1 cellular context compared by ENCODE assay signal in genomic region chr16:75647138-75647491, GRCh38.
A peak's percentile ranks its signal among the peaks of the same experiment; 100 is the strongest.
TF ChIP-seq lines count a peak whose summit lies in the region.

No MANE protein-coding gene starts in this region.

TF ChIP-seq in K562, 482 proteins besides CTCF, POLR2A, EP300 and RAD21 (continues in another document):
- TF ChIP-seq HINFP (tag; conservative IDR thresholded peaks at IDR 0.05; ENCODE audit: low read depth): no peak
- TF ChIP-seq ZBED1 (IDR thresholded peaks at IDR 0.05): no peak
- no peak for TF ChIP-seq ZNF445 (CRISPR knock-in tag; IDR thresholded peaks at IDR 0.05; ENCODE audit: low read depth)
- no peak for TF ChIP-seq ETS2 (tag; IDR thresholded peaks at IDR 0.05; ENCODE audit: borderline replicate concordance, poor library complexity, severe bottlenecking)
- no peak for TF ChIP-seq ZNF77 (CRISPR knock-in tag; IDR thresholded peaks at IDR 0.05)
- TF ChIP-seq BRF2 (IDR thresholded peaks at IDR 0.05; ENCODE audit: borderline replicate concordance, insufficient read depth, insufficient read length): no peak
- TF ChIP-seq NFRKB (IDR thresholded peaks at IDR 0.05; ENCODE audit: low read depth): 0 out of 2 replicates have a peak, but pooled peaks have one; percentile 3
- TF ChIP-seq, protein P1, sequence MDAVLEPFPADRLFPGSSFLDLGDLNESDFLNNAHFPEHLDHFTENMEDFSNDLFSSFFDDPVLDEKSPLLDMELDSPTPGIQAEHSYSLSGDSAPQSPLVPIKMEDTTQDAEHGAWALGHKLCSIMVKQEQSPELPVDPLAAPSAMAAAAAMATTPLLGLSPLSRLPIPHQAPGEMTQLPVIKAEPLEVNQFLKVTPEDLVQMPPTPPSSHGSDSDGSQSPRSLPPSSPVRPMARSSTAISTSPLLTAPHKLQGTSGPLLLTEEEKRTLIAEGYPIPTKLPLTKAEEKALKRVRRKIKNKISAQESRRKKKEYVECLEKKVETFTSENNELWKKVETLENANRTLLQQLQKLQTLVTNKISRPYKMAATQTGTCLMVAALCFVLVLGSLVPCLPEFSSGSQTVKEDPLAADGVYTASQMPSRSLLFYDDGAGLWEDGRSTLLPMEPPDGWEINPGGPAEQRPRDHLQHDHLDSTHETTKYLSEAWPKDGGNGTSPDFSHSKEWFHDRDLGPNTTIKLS (IDR thresholded peaks at IDR 0.05; ENCODE audit: borderline replicate concordance, low read depth): no peak; the same call in 1 of the 2 replicates
- TF ChIP-seq CBX1 (IDR thresholded peaks at IDR 0.05; ENCODE audit: low read depth): no peak
- TF ChIP-seq JUN (IDR thresholded peaks at IDR 0.05; ENCODE audit: borderline replicate concordance, low read depth, low read length): no peak
- no peak for TF ChIP-seq JUN (CRISPR knock-in tag; IDR thresholded peaks at IDR 0.05; ENCODE audit: borderline replicate concordance)
- no peak for TF ChIP-seq ZKSCAN1 (IDR thresholded peaks at IDR 0.05; ENCODE audit: low read depth, low read length)
- TF ChIP-seq HDAC1 (IDR thresholded peaks at IDR 0.05): peak in 1 of 2 experiments; percentile 83; a peak in 1 of 4 replicates
- no peak for TF ChIP-seq CBX2 (IDR thresholded peaks at IDR 0.05; ENCODE audit: insufficient read depth, low read length, poor library complexity, severe bottlenecking)
- TF ChIP-seq CHCHD3 (CRISPR knock-in tag; IDR thresholded peaks at IDR 0.05): no peak
- TF ChIP-seq ZNF655 (CRISPR knock-in tag; IDR thresholded peaks at IDR 0.05): no peak
- no peak for TF ChIP-seq SMARCA4 (IDR thresholded peaks at IDR 0.05)
- TF ChIP-seq, protein P2, sequence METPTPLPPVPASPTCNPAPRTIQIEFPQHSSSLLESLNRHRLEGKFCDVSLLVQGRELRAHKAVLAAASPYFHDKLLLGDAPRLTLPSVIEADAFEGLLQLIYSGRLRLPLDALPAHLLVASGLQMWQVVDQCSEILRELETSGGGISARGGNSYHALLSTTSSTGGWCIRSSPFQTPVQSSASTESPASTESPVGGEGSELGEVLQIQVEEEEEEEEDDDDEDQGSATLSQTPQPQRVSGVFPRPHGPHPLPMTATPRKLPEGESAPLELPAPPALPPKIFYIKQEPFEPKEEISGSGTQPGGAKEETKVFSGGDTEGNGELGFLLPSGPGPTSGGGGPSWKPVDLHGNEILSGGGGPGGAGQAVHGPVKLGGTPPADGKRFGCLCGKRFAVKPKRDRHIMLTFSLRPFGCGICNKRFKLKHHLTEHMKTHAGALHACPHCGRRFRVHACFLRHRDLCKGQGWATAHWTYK (CRISPR knock-in tag; IDR thresholded peaks at IDR 0.05): 0 out of 2 replicates have a peak, but pooled peaks have one; percentile 28
- no peak for TF ChIP-seq KDM2B (CRISPR knock-in tag; IDR thresholded peaks at IDR 0.05)
- TF ChIP-seq BRD4 (IDR thresholded peaks at IDR 0.05): no peak
- TF ChIP-seq FOXJ3 (CRISPR knock-in tag; IDR thresholded peaks at IDR 0.05): no peak
- TF ChIP-seq, protein P3, sequence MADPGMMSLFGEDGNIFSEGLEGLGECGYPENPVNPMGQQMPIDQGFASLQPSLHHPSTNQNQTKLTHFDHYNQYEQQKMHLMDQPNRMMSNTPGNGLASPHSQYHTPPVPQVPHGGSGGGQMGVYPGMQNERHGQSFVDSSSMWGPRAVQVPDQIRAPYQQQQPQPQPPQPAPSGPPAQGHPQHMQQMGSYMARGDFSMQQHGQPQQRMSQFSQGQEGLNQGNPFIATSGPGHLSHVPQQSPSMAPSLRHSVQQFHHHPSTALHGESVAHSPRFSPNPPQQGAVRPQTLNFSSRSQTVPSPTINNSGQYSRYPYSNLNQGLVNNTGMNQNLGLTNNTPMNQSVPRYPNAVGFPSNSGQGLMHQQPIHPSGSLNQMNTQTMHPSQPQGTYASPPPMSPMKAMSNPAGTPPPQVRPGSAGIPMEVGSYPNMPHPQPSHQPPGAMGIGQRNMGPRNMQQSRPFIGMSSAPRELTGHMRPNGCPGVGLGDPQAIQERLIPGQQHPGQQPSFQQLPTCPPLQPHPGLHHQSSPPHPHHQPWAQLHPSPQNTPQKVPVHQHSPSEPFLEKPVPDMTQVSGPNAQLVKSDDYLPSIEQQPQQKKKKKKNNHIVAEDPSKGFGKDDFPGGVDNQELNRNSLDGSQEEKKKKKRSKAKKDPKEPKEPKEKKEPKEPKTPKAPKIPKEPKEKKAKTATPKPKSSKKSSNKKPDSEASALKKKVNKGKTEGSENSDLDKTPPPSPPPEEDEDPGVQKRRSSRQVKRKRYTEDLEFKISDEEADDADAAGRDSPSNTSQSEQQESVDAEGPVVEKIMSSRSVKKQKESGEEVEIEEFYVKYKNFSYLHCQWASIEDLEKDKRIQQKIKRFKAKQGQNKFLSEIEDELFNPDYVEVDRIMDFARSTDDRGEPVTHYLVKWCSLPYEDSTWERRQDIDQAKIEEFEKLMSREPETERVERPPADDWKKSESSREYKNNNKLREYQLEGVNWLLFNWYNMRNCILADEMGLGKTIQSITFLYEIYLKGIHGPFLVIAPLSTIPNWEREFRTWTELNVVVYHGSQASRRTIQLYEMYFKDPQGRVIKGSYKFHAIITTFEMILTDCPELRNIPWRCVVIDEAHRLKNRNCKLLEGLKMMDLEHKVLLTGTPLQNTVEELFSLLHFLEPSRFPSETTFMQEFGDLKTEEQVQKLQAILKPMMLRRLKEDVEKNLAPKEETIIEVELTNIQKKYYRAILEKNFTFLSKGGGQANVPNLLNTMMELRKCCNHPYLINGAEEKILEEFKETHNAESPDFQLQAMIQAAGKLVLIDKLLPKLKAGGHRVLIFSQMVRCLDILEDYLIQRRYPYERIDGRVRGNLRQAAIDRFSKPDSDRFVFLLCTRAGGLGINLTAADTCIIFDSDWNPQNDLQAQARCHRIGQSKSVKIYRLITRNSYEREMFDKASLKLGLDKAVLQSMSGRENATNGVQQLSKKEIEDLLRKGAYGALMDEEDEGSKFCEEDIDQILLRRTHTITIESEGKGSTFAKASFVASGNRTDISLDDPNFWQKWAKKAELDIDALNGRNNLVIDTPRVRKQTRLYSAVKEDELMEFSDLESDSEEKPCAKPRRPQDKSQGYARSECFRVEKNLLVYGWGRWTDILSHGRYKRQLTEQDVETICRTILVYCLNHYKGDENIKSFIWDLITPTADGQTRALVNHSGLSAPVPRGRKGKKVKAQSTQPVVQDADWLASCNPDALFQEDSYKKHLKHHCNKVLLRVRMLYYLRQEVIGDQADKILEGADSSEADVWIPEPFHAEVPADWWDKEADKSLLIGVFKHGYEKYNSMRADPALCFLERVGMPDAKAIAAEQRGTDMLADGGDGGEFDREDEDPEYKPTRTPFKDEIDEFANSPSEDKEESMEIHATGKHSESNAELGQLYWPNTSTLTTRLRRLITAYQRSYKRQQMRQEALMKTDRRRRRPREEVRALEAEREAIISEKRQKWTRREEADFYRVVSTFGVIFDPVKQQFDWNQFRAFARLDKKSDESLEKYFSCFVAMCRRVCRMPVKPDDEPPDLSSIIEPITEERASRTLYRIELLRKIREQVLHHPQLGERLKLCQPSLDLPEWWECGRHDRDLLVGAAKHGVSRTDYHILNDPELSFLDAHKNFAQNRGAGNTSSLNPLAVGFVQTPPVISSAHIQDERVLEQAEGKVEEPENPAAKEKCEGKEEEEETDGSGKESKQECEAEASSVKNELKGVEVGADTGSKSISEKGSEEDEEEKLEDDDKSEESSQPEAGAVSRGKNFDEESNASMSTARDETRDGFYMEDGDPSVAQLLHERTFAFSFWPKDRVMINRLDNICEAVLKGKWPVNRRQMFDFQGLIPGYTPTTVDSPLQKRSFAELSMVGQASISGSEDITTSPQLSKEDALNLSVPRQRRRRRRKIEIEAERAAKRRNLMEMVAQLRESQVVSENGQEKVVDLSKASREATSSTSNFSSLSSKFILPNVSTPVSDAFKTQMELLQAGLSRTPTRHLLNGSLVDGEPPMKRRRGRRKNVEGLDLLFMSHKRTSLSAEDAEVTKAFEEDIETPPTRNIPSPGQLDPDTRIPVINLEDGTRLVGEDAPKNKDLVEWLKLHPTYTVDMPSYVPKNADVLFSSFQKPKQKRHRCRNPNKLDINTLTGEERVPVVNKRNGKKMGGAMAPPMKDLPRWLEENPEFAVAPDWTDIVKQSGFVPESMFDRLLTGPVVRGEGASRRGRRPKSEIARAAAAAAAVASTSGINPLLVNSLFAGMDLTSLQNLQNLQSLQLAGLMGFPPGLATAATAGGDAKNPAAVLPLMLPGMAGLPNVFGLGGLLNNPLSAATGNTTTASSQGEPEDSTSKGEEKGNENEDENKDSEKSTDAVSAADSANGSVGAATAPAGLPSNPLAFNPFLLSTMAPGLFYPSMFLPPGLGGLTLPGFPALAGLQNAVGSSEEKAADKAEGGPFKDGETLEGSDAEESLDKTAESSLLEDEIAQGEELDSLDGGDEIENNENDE (IDR thresholded peaks at IDR 0.05; ENCODE audit: low read depth, low read length): no peak
- TF ChIP-seq, protein P4, sequence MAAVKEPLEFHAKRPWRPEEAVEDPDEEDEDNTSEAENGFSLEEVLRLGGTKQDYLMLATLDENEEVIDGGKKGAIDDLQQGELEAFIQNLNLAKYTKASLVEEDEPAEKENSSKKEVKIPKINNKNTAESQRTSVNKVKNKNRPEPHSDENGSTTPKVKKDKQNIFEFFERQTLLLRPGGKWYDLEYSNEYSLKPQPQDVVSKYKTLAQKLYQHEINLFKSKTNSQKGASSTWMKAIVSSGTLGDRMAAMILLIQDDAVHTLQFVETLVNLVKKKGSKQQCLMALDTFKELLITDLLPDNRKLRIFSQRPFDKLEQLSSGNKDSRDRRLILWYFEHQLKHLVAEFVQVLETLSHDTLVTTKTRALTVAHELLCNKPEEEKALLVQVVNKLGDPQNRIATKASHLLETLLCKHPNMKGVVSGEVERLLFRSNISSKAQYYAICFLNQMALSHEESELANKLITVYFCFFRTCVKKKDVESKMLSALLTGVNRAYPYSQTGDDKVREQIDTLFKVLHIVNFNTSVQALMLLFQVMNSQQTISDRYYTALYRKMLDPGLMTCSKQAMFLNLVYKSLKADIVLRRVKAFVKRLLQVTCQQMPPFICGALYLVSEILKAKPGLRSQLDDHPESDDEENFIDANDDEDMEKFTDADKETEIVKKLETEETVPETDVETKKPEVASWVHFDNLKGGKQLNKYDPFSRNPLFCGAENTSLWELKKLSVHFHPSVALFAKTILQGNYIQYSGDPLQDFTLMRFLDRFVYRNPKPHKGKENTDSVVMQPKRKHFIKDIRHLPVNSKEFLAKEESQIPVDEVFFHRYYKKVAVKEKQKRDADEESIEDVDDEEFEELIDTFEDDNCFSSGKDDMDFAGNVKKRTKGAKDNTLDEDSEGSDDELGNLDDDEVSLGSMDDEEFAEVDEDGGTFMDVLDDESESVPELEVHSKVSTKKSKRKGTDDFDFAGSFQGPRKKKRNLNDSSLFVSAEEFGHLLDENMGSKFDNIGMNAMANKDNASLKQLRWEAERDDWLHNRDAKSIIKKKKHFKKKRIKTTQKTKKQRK (IDR thresholded peaks at IDR 0.05; ENCODE audit: borderline replicate concordance, low read depth, low read length): no peak
- TF ChIP-seq NR1H2 (CRISPR knock-in tag; IDR thresholded peaks at IDR 0.05): 0 out of 2 replicates have a peak, but pooled peaks have one; percentile 39
- TF ChIP-seq MCM7 (IDR thresholded peaks at IDR 0.05): no peak
- TF ChIP-seq STAT6 (CRISPR knock-in tag; IDR thresholded peaks at IDR 0.05): no peak
- no peak for TF ChIP-seq ZNF695 (CRISPR knock-in tag; IDR thresholded peaks at IDR 0.05)
- no peak for TF ChIP-seq RBM14 (IDR thresholded peaks at IDR 0.05; ENCODE audit: borderline replicate concordance, insufficient read depth, low read depth, low read length)
- no peak for TF ChIP-seq HLTF (IDR thresholded peaks at IDR 0.05)
- no peak for TF ChIP-seq DLX4 (CRISPR knock-in tag; IDR thresholded peaks at IDR 0.05)
